ENCODE assay signal across 15 cellular contexts in genomic region chr2:206408323-206409320, GRCh38. TPM values are rescaled to one million over a fixed set of nuclear protein-coding genes. Genes with fewer than 3 reads are reported as not detected.
DNase-seq lines count a peak whose midpoint lies in the region; ATAC-seq, FAIRE-seq and TF ChIP-seq lines count a peak whose summit lies in the region.
"Had no signal": no experiment of that assay in that cellular context is flagged by ENCODE, and none has a peak within 500 bp of the region (broad histone marks: within the 10 kb centered on the region; RNA-seq: fewer than 3 reads in every experiment).

No MANE protein-coding gene starts in this region.

- CTCF ChIA-PET in GM10248 (lab: Yijun Ruan, JAX): no interaction called here

- H3K36me3 ChIP-seq in smooth muscle cell (ENCODE audit: low read depth): no peaks in the 10 kb centered on the region
- H3K36me3 ChIP-seq: thoracic aorta had no signal

- H3K36me3 Mint-ChIP-seq in activated naive CD8-positive, alpha-beta T cell treated with anti-CD3 and anti-CD28 coated beads for 36 hours: no peaks in the 10 kb centered on the region

- H3K27me3 Mint-ChIP-seq in activated naive CD8-positive, alpha-beta T cell treated with anti-CD3 and anti-CD28 coated beads for 36 hours: peaks cover 4% of the 10 kb centered on the region
- H3K27me3 Mint-ChIP-seq: T-helper 17 cell had no signal

- DNase-seq in GM10248 (ENCODE audit: extremely low spot score) (peak; percentile 17), GM19239 (ENCODE audit: insufficient read length, low spot score) (no peak), germinal center (ENCODE audit: low spot score) (no peak), smooth muscle cell (lab: John Stamatoyannopoulos, UW; ENCODE audit: unreplicated experiment) (no peak)
- no peak for DNase-seq in activated naive CD8-positive, alpha-beta T cell treated with anti-CD3 and anti-CD28 coated beads for 36 hours
- DNase-seq in NK-92 treated with Interleukin-12 subunit alpha and Interleukin-12 subunit beta, amount 100 ng/mL, for 24 hours (lab: John Stamatoyannopoulos, UW): no peak
- DNase-seq: activated CD4-positive, alpha-beta memory T cell treated with anti-CD3 and anti-CD28 coated beads, Interleukin-2, amount 10 ng/mL, durations not matched to agents 7 days and 5 days; NCI-H2171; OCI-M1; T-helper 17 cell had no signal

- no peak overlapping the region for H3K27ac ChIP-seq in smooth muscle cell (ENCODE audit: low read depth)
- H3K27ac ChIP-seq: thoracic aorta had no signal

- POLR2A ChIA-PET in GM10248 (lab: Yijun Ruan, JAX): no interaction called here

- no peaks in the 10 kb centered on the region for H3K4me1 ChIP-seq in smooth muscle cell (ENCODE audit: low read depth)

- no peak overlapping the region for H3K4me2 ChIP-seq in smooth muscle cell

- FAIRE-seq in GM19239 (lab: Jason Lieb, UNC): peak; percentile 91
- FAIRE-seq: A204.1 had no signal

- no peaks in the 10 kb centered on the region for H3F3A ChIP-seq in smooth muscle cell (ENCODE audit: low read depth)

- H4K20me1 ChIP-seq in smooth muscle cell (ENCODE audit: low read depth): no peaks in the 10 kb centered on the region

- peak; percentile 94 for ATAC-seq in HG02623 (IDR thresholded peaks at IDR 0.05; ENCODE audit: unreplicated experiment)
- peak; percentile 91 for ATAC-seq in HG03442 (IDR thresholded peaks at IDR 0.05; ENCODE audit: unreplicated experiment)
- ATAC-seq: T-helper 17 cell had no signal

- no peak overlapping the region for H3K4me3 ChIP-seq in smooth muscle cell
- H3K4me3 ChIP-seq: thoracic aorta had no signal

- H3K9me3 Mint-ChIP-seq in activated naive CD8-positive, alpha-beta T cell treated with anti-CD3 and anti-CD28 coated beads for 36 hours: no peaks in the 10 kb centered on the region
- H3K9me3 Mint-ChIP-seq: activated CD4-positive, alpha-beta memory T cell treated with anti-CD3 and anti-CD28 coated beads, Interleukin-2, amount 10 ng/mL, durations not matched to agents 7 days and 5 days; activated naive CD4-positive, alpha-beta T cell treated with anti-CD3 and anti-CD28 coated beads, Interleukin-2, amount 50 U/mL, for 24 hours had no signal

- H3K27me3 ChIP-seq in smooth muscle cell (ENCODE audit: low read depth): no peaks in the 10 kb centered on the region

- no peaks in the 10 kb centered on the region for H3K9me3 ChIP-seq in smooth muscle cell (replicated peaks; ENCODE audit: low read depth)
- H3K9me3 ChIP-seq: thoracic aorta had no signal

- H3K9ac ChIP-seq in smooth muscle cell (ENCODE audit: low read depth): no peak overlapping the region

- 89% methylated on average over 11 of the region's 11 CpGs for WGBS in smooth muscle cell (ENCODE audit: low lambda C conversion rate)

- no peak for TF ChIP-seq CTCF in GM10248 (IDR thresholded peaks at IDR 0.05; ENCODE audit: control extremely low read depth, extremely low read depth, low read depth, missing control alignments)
- TF ChIP-seq CTCF in smooth muscle cell (IDR thresholded peaks at IDR 0.05; ENCODE audit: borderline replicate concordance, insufficient read depth, poor library complexity, severe bottlenecking): no peak

- H3K27ac Mint-ChIP-seq in activated naive CD8-positive, alpha-beta T cell treated with anti-CD3 and anti-CD28 coated beads for 36 hours: no peak overlapping the region
- H3K27ac Mint-ChIP-seq: activated CD4-positive, alpha-beta memory T cell treated with anti-CD3 and anti-CD28 coated beads, Interleukin-2, amount 10 ng/mL, durations not matched to agents 7 days and 5 days; activated naive CD4-positive, alpha-beta T cell treated with anti-CD3 and anti-CD28 coated beads, Interleukin-2, amount 50 U/mL, for 24 hours; T-helper 17 cell had no signal

- H2AFZ ChIP-seq in smooth muscle cell (ENCODE audit: low read depth): no peak overlapping the region

- H3K79me2 ChIP-seq in smooth muscle cell (ENCODE audit: low read depth): no peaks in the 10 kb centered on the region

- H3K4me1 Mint-ChIP-seq in activated naive CD8-positive, alpha-beta T cell treated with anti-CD3 and anti-CD28 coated beads for 36 hours: no peaks in the 10 kb centered on the region
- H3K4me1 Mint-ChIP-seq: activated CD4-positive, alpha-beta memory T cell treated with anti-CD3 and anti-CD28 coated beads, Interleukin-2, amount 10 ng/mL, durations not matched to agents 7 days and 5 days; activated naive CD4-positive, alpha-beta T cell treated with anti-CD3 and anti-CD28 coated beads, Interleukin-2, amount 50 U/mL, for 24 hours; T-helper 17 cell had no signal

- no peak overlapping the region for H3K4me3 Mint-ChIP-seq in activated naive CD8-positive, alpha-beta T cell treated with anti-CD3 and anti-CD28 coated beads for 36 hours
- H3K4me3 Mint-ChIP-seq: activated CD4-positive, alpha-beta memory T cell treated with anti-CD3 and anti-CD28 coated beads, Interleukin-2, amount 10 ng/mL, durations not matched to agents 7 days and 5 days; activated naive CD4-positive, alpha-beta T cell treated with anti-CD3 and anti-CD28 coated beads, Interleukin-2, amount 50 U/mL, for 24 hours; T-helper 17 cell had no signal

RNA-seq across cellular contexts. Expression of gene ADAM23, which starts 34.7 kb away (rescaled TPM):
- under 1 TPM in 1 of 2 experiments, not detected in 1; 0.10 TPM for total RNA-seq in activated naive CD8-positive, alpha-beta T cell treated with anti-CD3 and anti-CD28 coated beads for 36 hours
- total RNA-seq in smooth muscle cell: 4.8 and 7.0 TPM in 2 replicates
- 11.9 and 18.2 TPM in 2 replicates for polyA plus RNA-seq in smooth muscle cell
